Comparison of ENCODE assay signal across 29 cellular contexts in the genomic region with DNA sequence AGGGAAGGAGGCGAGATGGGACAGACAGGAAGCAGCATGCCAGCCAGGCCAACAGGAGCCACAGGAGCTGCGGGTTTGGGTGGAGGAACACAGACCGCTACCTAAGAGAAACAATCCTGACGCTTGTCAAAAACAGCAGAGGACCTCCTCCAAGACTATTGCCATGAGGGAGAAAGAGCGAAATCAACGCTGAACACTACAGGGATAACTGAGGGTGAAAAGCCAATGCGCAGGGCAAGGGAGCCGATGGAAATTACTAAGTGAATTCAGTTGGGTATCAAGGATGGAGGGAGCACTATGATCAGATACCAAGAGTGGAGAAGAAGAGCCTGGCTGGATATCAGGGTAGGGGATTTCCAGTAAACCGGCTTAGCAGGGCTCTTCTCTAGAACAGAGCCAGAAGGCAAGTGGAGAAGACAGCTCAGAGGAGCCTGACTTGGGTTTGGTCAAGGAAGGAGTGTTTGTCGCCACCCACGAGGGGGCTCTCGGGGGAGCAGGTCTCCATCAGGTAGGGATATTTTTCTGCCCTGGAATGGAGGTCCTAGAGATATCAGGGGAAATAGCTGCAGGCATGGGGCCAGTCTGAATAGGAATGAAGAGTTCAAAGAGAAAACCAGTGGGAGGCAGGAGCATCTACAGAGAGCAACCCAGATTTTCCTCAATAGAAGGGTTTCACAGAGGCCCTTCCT. TPM values are rescaled to one million over a fixed set of nuclear protein-coding genes. Genes with fewer than 3 reads are reported as not detected.
DNase-seq lines count a peak whose midpoint lies in the region; ATAC-seq, FAIRE-seq and TF ChIP-seq lines count a peak whose summit lies in the region.
"Had no signal": no experiment of that assay in that cellular context is flagged by ENCODE, and none has a peak within 500 bp of the region (broad histone marks: within the 10 kb centered on the region; RNA-seq: fewer than 3 reads in every experiment).

No MANE protein-coding gene starts in this region.

- ATAC-seq in left ventricle myocardium superior (no peak), left lobe of liver (no peak), GM19395 (IDR thresholded peaks at IDR 0.05; ENCODE audit: unreplicated experiment) (no peak)
- ATAC-seq: heart right ventricle; K562; natural killer cell; stimulated activated naive B cell treated with anti-CD40 and anti-IgM and Interleukin-4, amounts not matched to agents 10 μg/mL and 1 μg/mL and 100 μg/mL, for 72 hours had no signal

- peaks cover 7% of the 10 kb centered on the region for H3K36me3 ChIP-seq in right atrium auricular region

- TF ChIP-seq POLR2A in GM12892 (IDR thresholded peaks at IDR 0.05; ENCODE audit: low read depth, low read length), result no peak

- H3K27me3 ChIP-seq in right atrium auricular region, result no peaks in the 10 kb centered on the region
- H3K27me3 ChIP-seq: heart right ventricle, upper lobe of left lung had no signal

- H3K27ac ChIP-seq in right atrium auricular region, result no peak overlapping the region
- H3K27ac ChIP-seq: heart right ventricle, lower lobe of right lung, SK-N-MC, upper lobe of left lung had no signal

- no peaks in the 10 kb centered on the region for H3K4me1 ChIP-seq in right atrium auricular region
- H3K4me1 ChIP-seq: lower lobe of right lung, upper lobe of left lung had no signal

- intact Hi-C loops in left ventricle myocardium superior (cut with micrococcal nuclease), result no loop called here

- H3K4me3 ChIP-seq in right atrium auricular region, result no peak overlapping the region
- H3K4me3 ChIP-seq: heart right ventricle, K562, lower lobe of right lung, SK-N-MC, upper lobe of left lung had no signal

- TF ChIP-seq CTCF in right atrium auricular region (IDR thresholded peaks at IDR 0.05), result no peak

- DNase-seq in NCI-H1694 treated with DMSO at 0.1 percent for 48 hours (lab: John Stamatoyannopoulos, UW) (peak; percentile 49), NCI-H1694 (lab: John Stamatoyannopoulos, UW) (no peak), right atrium auricular region (ENCODE audit: low spot score) (peak; percentile 18), left ventricle myocardium superior (no peak), left lobe of liver (ENCODE audit: low spot score) (peak; percentile 21), GM12892 (ENCODE audit: insufficient read length) (no peak), NCI-H2107 treated with DMSO at 0.1 percent for 48 hours (lab: John Stamatoyannopoulos, UW; ENCODE audit: unreplicated experiment) (no peak)
- DNase-seq: activated T-cell treated with anti-CD3 and anti-CD28 coated beads for 4 hours; amniotic stem cell; CD4-positive, alpha-beta T cell; heart right ventricle; kidney glomerular epithelial cell; lower lobe of right lung; natural killer cell; NCI-H1105 treated with DMSO at 0.1 percent for 48 hours; NCI-H2081; NCI-H82; nucleus accumbens; RPMI8226; stimulated activated CD4-positive, alpha-beta T cell treated with anti-CD3 and anti-CD28 coated beads, Interleukin-15, amount 100 ng/mL, for 24 hours; stimulated activated naive B cell treated with anti-CD40 and anti-IgM and Interleukin-4, amounts not matched to agents 10 μg/mL and 1 μg/mL and 100 μg/mL, for 72 hours; substantia nigra had no signal

- H3K9me3 ChIP-seq in right atrium auricular region, result no peaks in the 10 kb centered on the region
- H3K9me3 ChIP-seq: heart right ventricle, lower lobe of right lung, upper lobe of left lung had no signal

- no peak for FAIRE-seq in GM12892 (lab: Jason Lieb, UNC)
- FAIRE-seq: D721Med, frontal cortex, H54, K562 had no signal

RNA-seq across cellular contexts. Expression of a gene that starts 48.4 kb away (rescaled TPM):
- total RNA-seq in right atrium auricular region, result 10 to 100 TPM; 34.1 to 39.6 TPM
- 35.4 TPM for total RNA-seq in left ventricle myocardium superior
- 15.7 TPM for total RNA-seq in left lobe of liver
- polyA plus RNA-seq in GM12892 (2012; ENCODE audit: missing spikeins), result 15.4 TPM

Comparison
In these comparisons a context has a peak if more than half of its experiments do, and no peak if none do; other contexts are left out.
1. DNase-seq: peak in NCI-H1694 treated with DMSO at 0.1 percent for 48 hours (single experiment), right atrium auricular region (single experiment) and left lobe of liver (single experiment); none in NCI-H1694 (single experiment), left ventricle myocardium superior (single experiment), GM12892 (single experiment) and NCI-H2107 treated with DMSO at 0.1 percent for 48 hours (single experiment).